In the genomic region with DNA sequence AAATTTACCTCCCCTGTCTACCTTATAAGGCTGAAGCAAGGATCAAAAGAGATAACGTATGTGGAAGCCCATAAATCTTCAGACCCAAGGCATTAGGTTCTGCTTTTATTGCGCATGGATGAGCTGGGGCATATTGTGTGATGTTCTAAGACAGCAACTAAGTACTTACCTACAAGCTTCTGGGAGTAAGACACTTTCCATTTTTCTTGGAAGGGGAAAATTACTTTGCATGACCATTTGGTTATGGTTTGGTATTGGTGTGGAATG, we compare ENCODE assay signal across 16 cellular contexts. TPM values are rescaled to one million over a fixed set of nuclear protein-coding genes. Genes with fewer than 3 reads are reported as not detected.
"Had no signal": no experiment of that assay in that cellular context is flagged by ENCODE, and none has a peak within 500 bp of the region (broad histone marks: within the 10 kb centered on the region; RNA-seq: fewer than 3 reads in every experiment).

No MANE protein-coding gene starts in this region.

- DNase-seq: activated CD4-positive, alpha-beta T cell treated with anti-CD3 and anti-CD28 coated beads, Interleukin-2, amount 10 ng/mL, durations not matched to agents 7 days and 5 days; activated CD8-positive, alpha-beta memory T cell treated with anti-CD3 and anti-CD28 coated beads for 24 hours; activated naive CD4-positive, alpha-beta T cell; aorta; cerebellar nuclear complex; dermis blood vessel endothelial cell; effector memory CD8-positive, alpha-beta T cell; heart right ventricle; left cardiac atrium; naive B cell; ovary; stimulated activated CD4-positive, alpha-beta T cell treated with anti-CD3 and anti-CD28 coated beads, Interleukin-1b, Interleukin-23, amount 100 ng/mL, for 48 hours; trophoblast cell had no signal

- H3K4me1 ChIP-seq: breast epithelium had no signal

- ATAC-seq: effector memory CD8-positive, alpha-beta T cell; left cardiac atrium had no signal

- H3K27me3 ChIP-seq: breast epithelium, heart right ventricle, ovary had no signal

- H3K4me3 ChIP-seq: breast epithelium, heart right ventricle, ovary had no signal

- H3K36me3 ChIP-seq: breast epithelium, heart right ventricle, ovary had no signal

- H3K9me3 ChIP-seq: breast epithelium, ovary had no signal

RNA-seq across cellular contexts. Expression of gene LMOD1, which starts 21.1 kb away (rescaled TPM):
- total RNA-seq: activated CD4-positive, alpha-beta T cell treated with anti-CD3 and anti-CD28 coated beads, Interleukin-2, amount 10 ng/mL, durations not matched to agents 7 days and 5 days; activated T-helper 1 cell treated with anti-CD3 and anti-CD28 coated beads, Interleukin-12 subunit alpha, Interleukin-12 subunit beta, Interleukin-2, Interleukin-4 antibody, amounts not matched to agents 30 ng/mL and 10 ng/mL and 1 ng/mL, durations not matched to agents 14 hours and 24 hours and 36 hours; lung microvascular endothelial cell had no signal
